Comparison of ENCODE assay signal across 1 cellular context in the genomic region with DNA sequence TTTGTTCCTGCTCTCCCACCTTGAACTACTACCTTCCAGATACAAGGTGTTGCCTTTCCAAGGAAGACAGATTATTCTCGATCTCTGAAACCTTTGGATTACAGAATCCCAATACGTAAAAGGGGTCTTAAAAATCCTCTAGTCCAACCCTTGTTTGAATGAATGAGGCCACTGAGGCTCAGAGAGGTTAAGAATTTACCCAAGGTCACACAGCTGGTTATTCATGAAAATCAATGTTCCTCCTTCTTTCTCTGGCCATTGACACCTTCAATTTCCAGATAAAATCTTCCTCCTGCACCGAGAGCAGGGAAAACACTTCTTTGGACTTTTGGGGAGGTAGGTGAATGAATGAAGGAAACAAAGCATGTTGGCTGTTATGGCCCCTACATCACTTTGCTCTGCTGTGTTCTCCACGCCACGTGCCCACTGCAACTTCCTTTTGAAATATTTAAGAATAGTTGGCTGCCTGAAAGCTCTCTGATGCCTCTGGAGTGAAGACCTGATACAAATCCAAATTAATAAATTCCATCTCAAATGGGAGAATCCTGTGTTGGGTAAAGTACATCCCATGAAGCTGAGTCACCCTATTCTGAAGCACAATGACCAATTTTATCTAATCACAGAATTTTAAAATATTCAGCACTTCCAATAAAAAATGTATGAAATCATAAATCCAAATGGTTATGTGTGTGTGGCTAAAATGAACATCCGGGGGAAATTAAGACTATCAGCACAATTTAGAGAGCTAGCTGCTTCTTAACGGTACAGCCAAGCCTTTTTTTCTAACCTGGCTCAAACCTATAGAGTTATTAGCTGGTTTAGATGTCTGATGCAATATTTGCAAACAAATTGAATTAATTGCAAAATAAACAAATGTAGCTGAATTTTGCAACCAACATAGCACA.
TF ChIP-seq lines count a peak whose summit lies in the region.

No MANE protein-coding gene starts in this region.

TF ChIP-seq in SK-N-SH, 30 proteins besides CTCF, POLR2A, EP300 and RAD21 (continued from another document):
- TF ChIP-seq, protein P1, sequence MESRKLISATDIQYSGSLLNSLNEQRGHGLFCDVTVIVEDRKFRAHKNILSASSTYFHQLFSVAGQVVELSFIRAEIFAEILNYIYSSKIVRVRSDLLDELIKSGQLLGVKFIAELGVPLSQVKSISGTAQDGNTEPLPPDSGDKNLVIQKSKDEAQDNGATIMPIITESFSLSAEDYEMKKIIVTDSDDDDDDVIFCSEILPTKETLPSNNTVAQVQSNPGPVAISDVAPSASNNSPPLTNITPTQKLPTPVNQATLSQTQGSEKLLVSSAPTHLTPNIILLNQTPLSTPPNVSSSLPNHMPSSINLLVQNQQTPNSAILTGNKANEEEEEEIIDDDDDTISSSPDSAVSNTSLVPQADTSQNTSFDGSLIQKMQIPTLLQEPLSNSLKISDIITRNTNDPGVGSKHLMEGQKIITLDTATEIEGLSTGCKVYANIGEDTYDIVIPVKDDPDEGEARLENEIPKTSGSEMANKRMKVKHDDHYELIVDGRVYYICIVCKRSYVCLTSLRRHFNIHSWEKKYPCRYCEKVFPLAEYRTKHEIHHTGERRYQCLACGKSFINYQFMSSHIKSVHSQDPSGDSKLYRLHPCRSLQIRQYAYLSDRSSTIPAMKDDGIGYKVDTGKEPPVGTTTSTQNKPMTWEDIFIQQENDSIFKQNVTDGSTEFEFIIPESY (IDR thresholded peaks at IDR 0.05; ENCODE audit: borderline replicate concordance, low read depth), result no peak
- TF ChIP-seq, protein P2, sequence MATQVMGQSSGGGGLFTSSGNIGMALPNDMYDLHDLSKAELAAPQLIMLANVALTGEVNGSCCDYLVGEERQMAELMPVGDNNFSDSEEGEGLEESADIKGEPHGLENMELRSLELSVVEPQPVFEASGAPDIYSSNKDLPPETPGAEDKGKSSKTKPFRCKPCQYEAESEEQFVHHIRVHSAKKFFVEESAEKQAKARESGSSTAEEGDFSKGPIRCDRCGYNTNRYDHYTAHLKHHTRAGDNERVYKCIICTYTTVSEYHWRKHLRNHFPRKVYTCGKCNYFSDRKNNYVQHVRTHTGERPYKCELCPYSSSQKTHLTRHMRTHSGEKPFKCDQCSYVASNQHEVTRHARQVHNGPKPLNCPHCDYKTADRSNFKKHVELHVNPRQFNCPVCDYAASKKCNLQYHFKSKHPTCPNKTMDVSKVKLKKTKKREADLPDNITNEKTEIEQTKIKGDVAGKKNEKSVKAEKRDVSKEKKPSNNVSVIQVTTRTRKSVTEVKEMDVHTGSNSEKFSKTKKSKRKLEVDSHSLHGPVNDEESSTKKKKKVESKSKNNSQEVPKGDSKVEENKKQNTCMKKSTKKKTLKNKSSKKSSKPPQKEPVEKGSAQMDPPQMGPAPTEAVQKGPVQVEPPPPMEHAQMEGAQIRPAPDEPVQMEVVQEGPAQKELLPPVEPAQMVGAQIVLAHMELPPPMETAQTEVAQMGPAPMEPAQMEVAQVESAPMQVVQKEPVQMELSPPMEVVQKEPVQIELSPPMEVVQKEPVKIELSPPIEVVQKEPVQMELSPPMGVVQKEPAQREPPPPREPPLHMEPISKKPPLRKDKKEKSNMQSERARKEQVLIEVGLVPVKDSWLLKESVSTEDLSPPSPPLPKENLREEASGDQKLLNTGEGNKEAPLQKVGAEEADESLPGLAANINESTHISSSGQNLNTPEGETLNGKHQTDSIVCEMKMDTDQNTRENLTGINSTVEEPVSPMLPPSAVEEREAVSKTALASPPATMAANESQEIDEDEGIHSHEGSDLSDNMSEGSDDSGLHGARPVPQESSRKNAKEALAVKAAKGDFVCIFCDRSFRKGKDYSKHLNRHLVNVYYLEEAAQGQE (IDR thresholded peaks at IDR 0.05; ENCODE audit: low read depth, low read length), result no peak
- TF ChIP-seq GATA2 (CRISPR knock-in tag; IDR thresholded peaks at IDR 0.05), result no peak
- TF ChIP-seq FOSL2 (IDR thresholded peaks at IDR 0.05; ENCODE audit: borderline replicate concordance, low read depth), result peak; percentile 57; the same call in 1 of the 2 replicates
- no peak for TF ChIP-seq CHD2 (IDR thresholded peaks at IDR 0.05; ENCODE audit: low read length, partially characterized antibody)
- peak; percentile 25; the same call in 1 of the 2 replicates for TF ChIP-seq NFIC (IDR thresholded peaks at IDR 0.05; ENCODE audit: borderline replicate concordance)
- TF ChIP-seq, protein P3, sequence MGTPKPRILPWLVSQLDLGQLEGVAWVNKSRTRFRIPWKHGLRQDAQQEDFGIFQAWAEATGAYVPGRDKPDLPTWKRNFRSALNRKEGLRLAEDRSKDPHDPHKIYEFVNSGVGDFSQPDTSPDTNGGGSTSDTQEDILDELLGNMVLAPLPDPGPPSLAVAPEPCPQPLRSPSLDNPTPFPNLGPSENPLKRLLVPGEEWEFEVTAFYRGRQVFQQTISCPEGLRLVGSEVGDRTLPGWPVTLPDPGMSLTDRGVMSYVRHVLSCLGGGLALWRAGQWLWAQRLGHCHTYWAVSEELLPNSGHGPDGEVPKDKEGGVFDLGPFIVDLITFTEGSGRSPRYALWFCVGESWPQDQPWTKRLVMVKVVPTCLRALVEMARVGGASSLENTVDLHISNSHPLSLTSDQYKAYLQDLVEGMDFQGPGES (IDR thresholded peaks at IDR 0.05; ENCODE audit: low read depth, low read length), result no peak
- peak; percentile 54 for TF ChIP-seq TCF12 (IDR thresholded peaks at IDR 0.05)
- no peak for TF ChIP-seq GABPA (IDR thresholded peaks at IDR 0.05; ENCODE audit: low read depth)
- no peak for TF ChIP-seq SMC3 (IDR thresholded peaks at IDR 0.05; ENCODE audit: low read depth, low read length)
- TF ChIP-seq, protein P4, sequence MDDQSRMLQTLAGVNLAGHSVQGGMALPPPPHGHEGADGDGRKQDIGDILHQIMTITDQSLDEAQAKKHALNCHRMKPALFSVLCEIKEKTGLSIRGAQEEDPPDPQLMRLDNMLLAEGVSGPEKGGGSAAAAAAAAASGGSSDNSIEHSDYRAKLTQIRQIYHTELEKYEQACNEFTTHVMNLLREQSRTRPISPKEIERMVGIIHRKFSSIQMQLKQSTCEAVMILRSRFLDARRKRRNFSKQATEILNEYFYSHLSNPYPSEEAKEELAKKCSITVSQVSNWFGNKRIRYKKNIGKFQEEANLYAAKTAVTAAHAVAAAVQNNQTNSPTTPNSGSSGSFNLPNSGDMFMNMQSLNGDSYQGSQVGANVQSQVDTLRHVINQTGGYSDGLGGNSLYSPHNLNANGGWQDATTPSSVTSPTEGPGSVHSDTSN (IDR thresholded peaks at IDR 0.05), result peak; percentile 33
- TF ChIP-seq, protein P5, sequence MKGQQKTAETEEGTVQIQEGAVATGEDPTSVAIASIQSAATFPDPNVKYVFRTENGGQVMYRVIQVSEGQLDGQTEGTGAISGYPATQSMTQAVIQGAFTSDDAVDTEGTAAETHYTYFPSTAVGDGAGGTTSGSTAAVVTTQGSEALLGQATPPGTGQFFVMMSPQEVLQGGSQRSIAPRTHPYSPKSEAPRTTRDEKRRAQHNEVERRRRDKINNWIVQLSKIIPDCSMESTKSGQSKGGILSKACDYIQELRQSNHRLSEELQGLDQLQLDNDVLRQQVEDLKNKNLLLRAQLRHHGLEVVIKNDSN (IDR thresholded peaks at IDR 0.05; ENCODE audit: borderline replicate concordance, low read depth), result peak; percentile 60; the same call in 1 of the 2 replicates
- TF ChIP-seq MEF2A (IDR thresholded peaks at IDR 0.05; ENCODE audit: borderline replicate concordance, low read depth), result no peak
- TF ChIP-seq EZH2phosphoT487 (IDR thresholded peaks at IDR 0.05; ENCODE audit: borderline replicate concordance, low read depth), result no peak
- TF ChIP-seq TEAD4 (IDR thresholded peaks at IDR 0.05; ENCODE audit: borderline replicate concordance, insufficient read depth), result no peak
